In the genomic region with DNA sequence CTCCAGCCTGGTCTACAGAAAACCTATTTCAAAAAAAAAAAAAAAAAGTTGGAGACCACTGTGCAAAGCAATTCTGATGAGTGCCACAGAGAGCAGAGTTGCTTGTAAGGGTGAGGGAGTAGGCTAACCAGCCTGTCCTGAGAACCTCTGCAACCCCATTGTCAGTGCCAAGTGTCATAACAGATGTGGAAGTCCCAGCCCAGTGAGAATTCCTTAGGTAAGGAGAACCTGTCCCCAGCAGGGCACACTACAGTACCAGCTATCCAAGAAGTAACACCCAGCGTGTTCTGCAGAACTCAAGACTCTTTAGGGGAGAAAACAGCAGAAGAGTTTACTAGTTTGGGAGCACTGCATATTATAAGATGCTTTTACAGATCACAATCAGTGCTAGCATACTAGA, we compare ENCODE assay signal across 18 cellular contexts.
"Had no signal": no experiment of that assay in that cellular context is flagged by ENCODE, and none has a peak within 500 bp of the region (broad histone marks: within the 10 kb centered on the region; RNA-seq: fewer than 3 reads in every experiment).

No MANE protein-coding gene starts in this region.

- DNase-seq: activated naive CD4-positive, alpha-beta T cell; activated naive CD8-positive, alpha-beta T cell treated with anti-CD3 and anti-CD28 coated beads, Interleukin-2, amount 10 ng/mL, durations not matched to agents 7 days and 5 days; kidney; lower lobe of right lung; midbrain; naive B cell; ovary; stimulated activated CD4-positive, alpha-beta T cell treated with anti-CD3 and anti-CD28 coated beads, Interleukin-2, amount 100 ng/mL, for 48 hours; stimulated activated naive B cell treated with anti-CD40 and anti-IgM and Interleukin-4, amounts not matched to agents 10 μg/mL and 1 μg/mL and 100 μg/mL, for 72 hours had no signal

- ATAC-seq: lower lobe of right lung; stimulated activated naive B cell treated with anti-CD40 and anti-IgM and Interleukin-4, amounts not matched to agents 10 μg/mL and 1 μg/mL and 100 μg/mL, for 72 hours had no signal

- H3K36me3 Mint-ChIP-seq: brain had no signal

- H3K4me2 ChIP-seq: hepatocyte, neural progenitor cell had no signal

- H3K9me3 Mint-ChIP-seq: central memory CD8-positive, alpha-beta T cell had no signal

- H3K36me3 ChIP-seq: esophagus muscularis mucosa, lower lobe of right lung, neural progenitor cell, ovary had no signal

- H3K4me1 ChIP-seq: esophagus muscularis mucosa, neural progenitor cell, tibial nerve had no signal

- H3K27me3 ChIP-seq: esophagus muscularis mucosa, hepatocyte, neural progenitor cell, ovary, tibial nerve had no signal

- H3K4me3 Mint-ChIP-seq: activated naive CD8-positive, alpha-beta T cell treated with anti-CD3 and anti-CD28 coated beads, Interleukin-2, amount 10 ng/mL, durations not matched to agents 7 days and 5 days; activated T-helper 1 cell treated with anti-CD3 and anti-CD28 coated beads, Interleukin-12 subunit alpha, Interleukin-12 subunit beta, Interleukin-2, Interleukin-4 antibody, amounts not matched to agents 30 ng/mL and 10 ng/mL and 1 ng/mL, durations not matched to agents 14 hours and 24 hours and 36 hours; brain; central memory CD8-positive, alpha-beta T cell; naive B cell; neural progenitor cell; stimulated activated naive B cell treated with anti-CD40 and anti-IgM and Interleukin-4, amounts not matched to agents 10 μg/mL and 1 μg/mL and 100 μg/mL, for 72 hours; T-helper 2 cell treated with Interferon-gamma antibody and Interleukin-4, amounts not matched to agents 5 μg/mL and 100 μg/mL, for 36 hours had no signal

- H3K9me3 ChIP-seq: esophagus muscularis mucosa, lower lobe of right lung, ovary had no signal

- H3K4me3 ChIP-seq: coronary artery, esophagus muscularis mucosa, hepatocyte, lower lobe of right lung, neural progenitor cell, ovary, tibial nerve had no signal

- H2AFZ ChIP-seq: hepatocyte, neural progenitor cell had no signal

- H3K9ac ChIP-seq: neural progenitor cell had no signal

- H3K27ac Mint-ChIP-seq: activated naive CD8-positive, alpha-beta T cell treated with anti-CD3 and anti-CD28 coated beads, Interleukin-2, amount 10 ng/mL, durations not matched to agents 7 days and 5 days; activated T-helper 1 cell treated with anti-CD3 and anti-CD28 coated beads, Interleukin-12 subunit alpha, Interleukin-12 subunit beta, Interleukin-2, Interleukin-4 antibody, amounts not matched to agents 30 ng/mL and 10 ng/mL and 1 ng/mL, durations not matched to agents 14 hours and 24 hours and 36 hours; brain; naive B cell; neural progenitor cell; stimulated activated naive B cell treated with anti-CD40 and anti-IgM and Interleukin-4, amounts not matched to agents 10 μg/mL and 1 μg/mL and 100 μg/mL, for 72 hours; T-helper 2 cell treated with Interferon-gamma antibody and Interleukin-4, amounts not matched to agents 5 μg/mL and 100 μg/mL, for 36 hours had no signal

- H3K27me3 Mint-ChIP-seq: activated naive CD8-positive, alpha-beta T cell treated with anti-CD3 and anti-CD28 coated beads, Interleukin-2, amount 10 ng/mL, durations not matched to agents 7 days and 5 days had no signal

- H3K27ac ChIP-seq: coronary artery, esophagus muscularis mucosa, hepatocyte, lower lobe of right lung, neural progenitor cell, ovary, tibial nerve had no signal
